In genomic region chr4:155353923-155354540, GRCh38 we compare ENCODE assay signal across 8 cellular contexts. TPM values are rescaled to one million over a fixed set of nuclear protein-coding genes. Genes with fewer than 3 reads are reported as not detected.
A peak's percentile ranks its signal among the peaks of the same experiment; 100 is the strongest.
DNase-seq lines count a peak whose midpoint lies in the region; ATAC-seq and TF ChIP-seq lines count a peak whose summit lies in the region.

No MANE protein-coding gene starts in this region.

- no peaks in the 10 kb centered on the region for H3K36me3 ChIP-seq in effector memory CD4-positive, alpha-beta T cell (ENCODE audit: control insufficient read depth, insufficient read depth, low read length)

- no peaks in the 10 kb centered on the region for H3K9me3 Mint-ChIP-seq in activated CD8-positive, alpha-beta memory T cell treated with anti-CD3 and anti-CD28 coated beads, Interleukin-2, amount 10 ng/mL, durations not matched to agents 7 days and 5 days (ENCODE audit: low read depth)
- H3K9me3 Mint-ChIP-seq in WTC11 (no peaks in the 10 kb centered on the region), natural killer cell (no peaks in the 10 kb centered on the region)

- CTCF ChIA-PET in activated CD8-positive, alpha-beta memory T cell treated with anti-CD3 and anti-CD28 coated beads, Interleukin-2, amount 10 ng/mL, durations not matched to agents 7 days and 5 days (lab: Charles Lee): no interaction called here
- CTCF ChIA-PET in WTC11 (lab: Charles Lee): interaction anchor here (0.5 to 1.5 kb wide), 11 partner anchors 9 to 443 kb away, joined by 3 to 14 read pairs (median 4); no protein-coding TSS in a partner anchor

- no peaks in the 10 kb centered on the region for H3K27me3 Mint-ChIP-seq in activated CD8-positive, alpha-beta memory T cell treated with anti-CD3 and anti-CD28 coated beads, Interleukin-2, amount 10 ng/mL, durations not matched to agents 7 days and 5 days
- H3K27me3 Mint-ChIP-seq in WTC11 (ENCODE audit: low read depth): no peaks in the 10 kb centered on the region
- H3K27me3 Mint-ChIP-seq in natural killer cell (ENCODE audit: low read depth in 2 of 2): no peaks in the 10 kb centered on the region

- no peak for TF ChIP-seq POLR2A in erythroblast (IDR thresholded peaks at IDR 0.05; ENCODE audit: low read length)

- no peaks in the 10 kb centered on the region for H3K27me3 ChIP-seq in effector memory CD4-positive, alpha-beta T cell (replicated peaks; ENCODE audit: control insufficient read depth, insufficient read depth, low read length, poor library complexity, severe bottlenecking)

- no peaks in the 10 kb centered on the region for H3K4me1 Mint-ChIP-seq in activated CD8-positive, alpha-beta memory T cell treated with anti-CD3 and anti-CD28 coated beads, Interleukin-2, amount 10 ng/mL, durations not matched to agents 7 days and 5 days
- H3K4me1 Mint-ChIP-seq in WTC11 (no peaks in the 10 kb centered on the region), natural killer cell (peaks cover 0 to 5% of the 10 kb centered on the region in 2 donors)

- H3K4me3 Mint-ChIP-seq in activated CD8-positive, alpha-beta memory T cell treated with anti-CD3 and anti-CD28 coated beads, Interleukin-2, amount 10 ng/mL, durations not matched to agents 7 days and 5 days: no peak overlapping the region
- H3K4me3 Mint-ChIP-seq in WTC11 (no peak overlapping the region), natural killer cell (no peak overlapping the region)

- H3K36me3 Mint-ChIP-seq in activated CD8-positive, alpha-beta memory T cell treated with anti-CD3 and anti-CD28 coated beads, Interleukin-2, amount 10 ng/mL, durations not matched to agents 7 days and 5 days: peaks cover 1% of the 10 kb centered on the region
- H3K36me3 Mint-ChIP-seq in WTC11: peaks cover 4% of the 10 kb centered on the region
- no peaks in the 10 kb centered on the region for H3K36me3 Mint-ChIP-seq in natural killer cell

- ATAC-seq in activated CD8-positive, alpha-beta memory T cell treated with anti-CD3 and anti-CD28 coated beads, Interleukin-2, amount 10 ng/mL, durations not matched to agents 7 days and 5 days: peak; percentile 64
- ATAC-seq in WTC11 (peak; percentile 97), natural killer cell (peak; percentile 55 to 82 (median 60))

- peak; percentile 85 for TF ChIP-seq CTCF in LNCAP (IDR thresholded peaks at IDR 0.05)
- TF ChIP-seq CTCF in WTC11 (IDR thresholded peaks at IDR 0.05): peak; percentile 77
- peak; percentile 35 for TF ChIP-seq CTCF in natural killer cell (IDR thresholded peaks at IDR 0.05)

- no peaks in the 10 kb centered on the region for H3K4me1 ChIP-seq in effector memory CD4-positive, alpha-beta T cell (ENCODE audit: control insufficient read depth, insufficient read depth, low read length, poor library complexity, severe bottlenecking)

- H3K27ac Mint-ChIP-seq in activated CD8-positive, alpha-beta memory T cell treated with anti-CD3 and anti-CD28 coated beads, Interleukin-2, amount 10 ng/mL, durations not matched to agents 7 days and 5 days: no peak overlapping the region
- H3K27ac Mint-ChIP-seq in WTC11: no peak overlapping the region
- H3K27ac Mint-ChIP-seq in natural killer cell: no peak overlapping the region

- no peaks in the 10 kb centered on the region for H3K9me3 ChIP-seq in effector memory CD4-positive, alpha-beta T cell (ENCODE audit: control insufficient read depth, low read length)

- peak; percentile 48 for DNase-seq in activated CD8-positive, alpha-beta memory T cell treated with anti-CD3 and anti-CD28 coated beads, Interleukin-2, amount 10 ng/mL, durations not matched to agents 7 days and 5 days
- no peak for DNase-seq in activated CD8-positive, alpha-beta memory T cell treated with anti-CD3 and anti-CD28 coated beads for 24 hours
- peak; percentile 33 for DNase-seq in HCEC 1CT
- peak; percentile 68 for DNase-seq in WTC11 (ENCODE audit: low spot score)
- peak; percentile 54 to 68 for DNase-seq in erythroblast (lab: John Stamatoyannopoulos, UW)
- DNase-seq in natural killer cell: no peak
- DNase-seq in effector memory CD4-positive, alpha-beta T cell: no peak

- POLR2A ChIA-PET in WTC11 (lab: Charles Lee): no interaction called here

- intact Hi-C loops in natural killer cell (cut with micrococcal nuclease): no loop called here

- no peak overlapping the region for H3K4me3 ChIP-seq in effector memory CD4-positive, alpha-beta T cell (ENCODE audit: insufficient read depth, low read depth, low read length, poor library complexity, severe bottlenecking)

- no peak overlapping the region for H3K27ac ChIP-seq in effector memory CD4-positive, alpha-beta T cell (ENCODE audit: insufficient read depth, low read length, poor library complexity, severe bottlenecking)

TF ChIP-seq in WTC11, 78 proteins besides CTCF, POLR2A, EP300 and RAD21:
- TF ChIP-seq AFF4 (CRISPR knock-in tag; IDR thresholded peaks at IDR 0.05; ENCODE audit: borderline replicate concordance) (no peak), CDX4 (CRISPR knock-in tag; IDR thresholded peaks at IDR 0.05; ENCODE audit: borderline replicate concordance) (no peak), ZMAT4 (CRISPR knock-in tag; IDR thresholded peaks at IDR 0.05) (no peak), NFATC4 (CRISPR knock-in tag; IDR thresholded peaks at IDR 0.05) (no peak), ZNF671 (CRISPR knock-in tag; IDR thresholded peaks at IDR 0.05) (no peak), ZNF219 (CRISPR knock-in tag; IDR thresholded peaks at IDR 0.05; ENCODE audit: borderline replicate concordance) (no peak), PRRX2 (CRISPR knock-in tag; IDR thresholded peaks at IDR 0.05) (no peak), NFYB (CRISPR knock-in tag; conservative IDR thresholded peaks at IDR 0.05; ENCODE audit: low read depth) (no peak), TP53 (CRISPR knock-in tag; IDR thresholded peaks at IDR 0.05) (no peak), NR1H2 (CRISPR knock-in tag; IDR thresholded peaks at IDR 0.05) (no peak), FOXP1 (CRISPR knock-in tag; IDR thresholded peaks at IDR 0.05; ENCODE audit: borderline replicate concordance) (no peak), RORB (CRISPR knock-in tag; IDR thresholded peaks at IDR 0.05) (no peak), ZNF396 (CRISPR knock-in tag; IDR thresholded peaks at IDR 0.05; ENCODE audit: borderline replicate concordance) (no peak), ZSCAN18 (CRISPR knock-in tag; IDR thresholded peaks at IDR 0.05) (no peak)

RNA-seq across cellular contexts. Expression of gene MAP9, which starts 22.7 kb away (rescaled TPM):
- 1 to 10 TPM; 4.5 to 5.3 TPM for total RNA-seq in activated CD8-positive, alpha-beta memory T cell treated with anti-CD3 and anti-CD28 coated beads, Interleukin-2, amount 10 ng/mL, durations not matched to agents 7 days and 5 days
- total RNA-seq in WTC11 (2021) (13.5 to 19.0 TPM (median 16.5 TPM) in 3 replicates), natural killer cell (10 to 100 TPM in 2 of 3 donors, 1 to 10 TPM in 1; 9.4 to 17.6 (median 10.6) TPM)

Comparison
In these comparisons a context has a peak if more than half of its experiments do, and no peak if none do; other contexts are left out.
1. DNase-seq: peak in activated CD8-positive, alpha-beta memory T cell treated with anti-CD3 and anti-CD28 coated beads, Interleukin-2, amount 10 ng/mL, durations not matched to agents 7 days and 5 days (single experiment), HCEC 1CT (single experiment), WTC11 (single experiment) and erythroblast (2 of 2); none in activated CD8-positive, alpha-beta memory T cell treated with anti-CD3 and anti-CD28 coated beads for 24 hours (single experiment), natural killer cell (single experiment) and effector memory CD4-positive, alpha-beta T cell (0 of 3).
2. CTCF ChIP-seq: peak in every context shown above with its lines; median percentile 85 in LNCAP; 77 in WTC11; 35 in natural killer cell.
3. Peak in every context shown above with its lines, with median percentiles within 50 percentile points of each other: ATAC-seq.